Comparison of ENCODE assay signal across 9 cellular contexts in the genomic region with DNA sequence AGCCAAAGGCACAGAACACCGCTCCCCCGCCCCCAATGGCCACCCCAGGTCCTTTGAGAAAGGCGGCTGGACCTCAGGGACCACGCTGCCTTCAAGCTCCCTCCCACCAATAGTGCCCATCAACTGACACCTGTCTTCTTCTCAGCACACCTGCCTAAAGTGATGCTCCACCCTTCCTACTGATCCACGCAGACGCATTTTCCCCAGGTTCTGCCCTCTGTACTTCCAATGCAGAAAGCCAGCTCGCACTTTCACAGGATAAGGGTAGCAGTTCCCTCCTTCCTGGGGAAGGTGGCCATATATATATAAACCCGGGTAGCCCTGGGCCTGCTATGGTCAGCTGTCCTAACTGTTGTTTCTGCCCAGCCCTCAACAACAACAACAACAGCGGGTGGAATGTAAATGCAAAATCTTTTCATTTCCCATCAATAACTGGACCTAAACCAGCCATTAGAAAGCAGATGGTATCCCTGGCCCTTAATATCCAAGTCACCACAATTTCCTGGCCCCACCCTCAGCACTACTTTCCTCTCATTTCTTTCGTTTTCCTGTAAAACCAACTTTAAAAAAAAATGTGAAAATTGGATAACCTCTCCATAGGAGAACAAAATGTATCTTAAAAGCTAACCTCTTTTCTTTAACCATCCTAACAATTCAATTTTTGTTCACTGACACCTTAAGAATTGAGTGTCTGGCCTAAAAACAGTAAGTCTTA. TPM values are rescaled to one million over a fixed set of nuclear protein-coding genes. Genes with fewer than 3 reads are reported as not detected.
A peak's percentile ranks its signal among the peaks of the same experiment; 100 is the strongest.
DNase-seq lines count a peak whose midpoint lies in the region; TF ChIP-seq lines count a peak whose summit lies in the region.
"Had no signal": no experiment of that assay in that cellular context is flagged by ENCODE, and none has a peak within 500 bp of the region (broad histone marks: within the 10 kb centered on the region; RNA-seq: fewer than 3 reads in every experiment).

No MANE protein-coding gene starts in this region.

- intact Hi-C loops in stomach (cut with DNase I; ENCODE audit: low total_unique reads), result no loop called here

- H3K27me3 Mint-ChIP-seq in T-helper 2 cell treated with Interferon-gamma antibody and Interleukin-4, amounts not matched to agents 5 μg/mL and 100 μg/mL, for 36 hours (ENCODE audit: low read depth), result peaks cover 51% of the 10 kb centered on the region
- H3K27me3 Mint-ChIP-seq in glutamatergic neuron (ENCODE audit: unreplicated experiment), result peaks cover 5% of the 10 kb centered on the region

- peak overlapping the region; percentile 51 for H3K4me3 Mint-ChIP-seq in T-helper 2 cell treated with Interferon-gamma antibody and Interleukin-4, amounts not matched to agents 5 μg/mL and 100 μg/mL, for 36 hours
- peak overlapping the region; percentile 86 for H3K4me3 Mint-ChIP-seq in glutamatergic neuron (ENCODE audit: unreplicated experiment)

- TF ChIP-seq CTCF in VCaP (conservative IDR thresholded peaks at IDR 0.05) (no peak), glutamatergic neuron (IDR thresholded peaks at IDR 0.05; ENCODE audit: partially characterized antibody, unreplicated experiment) (no peak), stomach (IDR thresholded peaks at IDR 0.05) (no peak)

- H3K9me3 ChIP-seq in stomach, result no peaks in the 10 kb centered on the region
- H3K9me3 ChIP-seq: heart left ventricle had no signal

- H3K9me3 Mint-ChIP-seq in T-helper 2 cell treated with Interferon-gamma antibody and Interleukin-4, amounts not matched to agents 5 μg/mL and 100 μg/mL, for 36 hours, result no peaks in the 10 kb centered on the region
- H3K9me3 Mint-ChIP-seq in glutamatergic neuron (ENCODE audit: unreplicated experiment), result peaks cover 1% of the 10 kb centered on the region

- no peaks in the 10 kb centered on the region for H3K36me3 ChIP-seq in stomach
- H3K36me3 ChIP-seq: heart left ventricle had no signal

- peaks cover 10% of the 10 kb centered on the region for H3K4me1 Mint-ChIP-seq in T-helper 2 cell treated with Interferon-gamma antibody and Interleukin-4, amounts not matched to agents 5 μg/mL and 100 μg/mL, for 36 hours (ENCODE audit: low read depth)
- H3K4me1 Mint-ChIP-seq in glutamatergic neuron (ENCODE audit: low read depth, unreplicated experiment), result peaks cover 8% of the 10 kb centered on the region

- H3K27ac Mint-ChIP-seq in T-helper 2 cell treated with Interferon-gamma antibody and Interleukin-4, amounts not matched to agents 5 μg/mL and 100 μg/mL, for 36 hours, result no peak overlapping the region
- H3K27ac Mint-ChIP-seq in glutamatergic neuron (ENCODE audit: unreplicated experiment), result peak overlapping the region; percentile 8

- no peaks in the 10 kb centered on the region for H3K36me3 Mint-ChIP-seq in T-helper 2 cell treated with Interferon-gamma antibody and Interleukin-4, amounts not matched to agents 5 μg/mL and 100 μg/mL, for 36 hours (ENCODE audit: low read depth)
- H3K36me3 Mint-ChIP-seq in glutamatergic neuron (ENCODE audit: unreplicated experiment), result no peaks in the 10 kb centered on the region

- H3K27me3 ChIP-seq in stomach, result peaks cover 0 to 22% (median 9%) of the 10 kb centered on the region in 3 donors

- TF ChIP-seq EP300 in stomach (IDR thresholded peaks at IDR 0.05), result no peak

- H3K4me3 ChIP-seq in stomach, result peak overlapping the region in 3 of 4 donors; percentile 60 to 92 (median 88)

- TF ChIP-seq POLR2A in stomach (IDR thresholded peaks at IDR 0.05), result no peak

- peaks cover 7 to 36% (median 24%) of the 10 kb centered on the region in 4 donors for H3K4me1 ChIP-seq in stomach

- DNase-seq in T-helper 2 cell treated with Interferon-gamma antibody and Interleukin-4, amounts not matched to agents 5 μg/mL and 100 μg/mL, for 36 hours (ENCODE audit: low spot score), result no peak
- no peak for DNase-seq in T-helper 2 cell
- DNase-seq in glutamatergic neuron, result no peak
- no peak for DNase-seq in stomach
- DNase-seq in NCI-H2227 (lab: John Stamatoyannopoulos, UW; ENCODE audit: unreplicated experiment), result no peak
- no peak for DNase-seq in NK-92 treated with Interleukin-12 subunit alpha and Interleukin-12 subunit beta, amount 100 ng/mL, for 24 hours (lab: John Stamatoyannopoulos, UW)
- DNase-seq in DMS79 (lab: John Stamatoyannopoulos, UW), result no peak
- DNase-seq: heart left ventricle had no signal

- H3K27ac ChIP-seq in VCaP (peak overlapping the region; percentile 93), stomach (peak overlapping the region in 4 of 5 donors; percentile 13 to 87 (median 58))

- WGBS in stomach, 5 donors, result 43 to 68% (median 55%) methylated on average over 9 to 10 of the region's 10 CpGs

RNA-seq across cellular contexts. Expression of gene GOLM1, which starts 1.7 kb away (rescaled TPM):
- total RNA-seq in glutamatergic neuron (ENCODE audit: unreplicated experiment) (95.2 TPM), stomach (100 to 1,000 TPM in 3 of 5 donors, 10 to 100 TPM in 2; 33.3 to 160 (median 134) TPM)
- 10 to 100 TPM; 16.0 to 34.1 (median 24.4) TPM for polyA plus RNA-seq in stomach
